Comparison of ENCODE assay signal across 14 cellular contexts in the genomic region with DNA sequence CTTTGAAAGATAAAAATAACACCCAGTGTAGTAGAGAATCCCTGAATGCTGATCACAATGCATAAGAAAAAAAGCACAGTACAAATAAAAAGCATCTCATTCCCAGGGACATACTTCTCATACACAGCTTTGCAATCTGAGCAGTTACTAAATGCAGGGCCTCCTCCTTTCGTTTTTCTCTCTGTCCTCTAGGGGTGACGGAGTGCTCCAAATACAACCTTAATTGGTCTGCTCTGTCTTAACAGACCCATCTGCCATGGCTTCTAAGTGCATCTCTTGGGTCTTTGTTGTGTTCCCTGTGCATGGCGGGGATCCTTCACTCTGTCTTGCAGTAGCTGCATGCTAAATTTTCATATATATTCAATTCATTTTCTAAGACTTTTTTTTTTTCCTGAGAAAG.
DNase-seq lines count a peak whose midpoint lies in the region; ATAC-seq and TF ChIP-seq lines count a peak whose summit lies in the region.
"Had no signal": no experiment of that assay in that cellular context is flagged by ENCODE, and none has a peak within 500 bp of the region (broad histone marks: within the 10 kb centered on the region; RNA-seq: fewer than 3 reads in every experiment).

No MANE protein-coding gene starts in this region.

- no TSS peak for BruUV-seq in MCF 10A (replicated peaks; lab: Mats Ljungman, UMichigan)
- BruUV-seq in mammary epithelial cell (replicated peaks; lab: Mats Ljungman, UMichigan) = no TSS peak
- BruUV-seq in PC-3 (replicated peaks; lab: Mats Ljungman, UMichigan) = no TSS peak

- no peaks in the 10 kb centered on the region for H3K9me3 Mint-ChIP-seq in MCF 10A (ENCODE audit: unreplicated experiment)

- intact Hi-C loops in MCF 10A (cut with micrococcal nuclease) (no loop called here), mammary epithelial cell (cut with micrococcal nuclease) (no loop called here), PC-3 (cut with micrococcal nuclease) (no loop called here), ascending aorta (cut with DNase I) (no loop called here)

- H3K9me2 ChIP-seq in PC-3 (replicated peaks; ENCODE audit: low read length) (no peaks in the 10 kb centered on the region), Karpas-422 (replicated peaks; ENCODE audit: insufficient read depth, low read length) (no peaks in the 10 kb centered on the region)

- no peak overlapping the region for H3K4me2 ChIP-seq in mammary epithelial cell (ENCODE audit: insufficient read depth, low read depth, low read length)
- no peak overlapping the region for H3K4me2 ChIP-seq in PC-3 (ENCODE audit: low read length)
- H3K4me2 ChIP-seq in Karpas-422 (ENCODE audit: low read depth, low read length, poor library complexity, severe bottlenecking) = no peak overlapping the region
- H3K4me2 ChIP-seq: PC-9 had no signal

- CTCF ChIA-PET in MCF 10A (lab: Yijun Ruan, JAX) (interaction anchor here (0.7 to 0.8 kb wide), 2 partner anchors 26 to 1019 kb away, joined by 4 to 6 read pairs; no protein-coding TSS in a partner anchor), mammary epithelial cell (lab: Charles Lee; ENCODE audit: low non-redundant PET) (no interaction called here), PC-3 (lab: Charles Lee) (interaction anchor here (0.7 kb wide), 1 partner anchor 307 kb away, joined by 10 read pairs; no protein-coding TSS in a partner anchor)

- 77% methylated on average over 3 of the region's 3 CpGs for WGBS in mammary epithelial cell (ENCODE audit: low coverage, missing lambda C conversion rate)

- no peaks in the 10 kb centered on the region for H3K27me3 Mint-ChIP-seq in MCF 10A (ENCODE audit: insufficient read depth, unreplicated experiment)
- H3K27me3 Mint-ChIP-seq: activated B cell treated with CpG ODN at 0.5 μM for 24 hours; activated T-helper 17 cell treated with anti-CD3 and anti-CD28 coated beads, Interleukin-2, amount 50 U/mL, for 72 hours; B cell had no signal

- H3K4me1 ChIP-seq in mammary epithelial cell (ENCODE audit: insufficient read depth, low read length) (no peaks in the 10 kb centered on the region), PC-3 (ENCODE audit: insufficient read depth, low read length) (no peaks in the 10 kb centered on the region), Karpas-422 (ENCODE audit: low read length) (no peaks in the 10 kb centered on the region), ascending aorta (no peaks in the 10 kb centered on the region)

- H3K79me2 ChIP-seq in mammary epithelial cell (ENCODE audit: insufficient read depth, low read length) (no peaks in the 10 kb centered on the region), PC-3 (ENCODE audit: low read length) (no peaks in the 10 kb centered on the region), Karpas-422 (ENCODE audit: low read length) (no peaks in the 10 kb centered on the region)

- H3K9ac ChIP-seq in mammary epithelial cell (ENCODE audit: insufficient read depth, low read length) (no peak overlapping the region), PC-3 (ENCODE audit: low read length) (no peak overlapping the region), Karpas-422 (ENCODE audit: low read length) (no peak overlapping the region)

- peak; percentile 20 for DNase-seq in MCF 10A (ENCODE audit: unreplicated experiment)
- no peak for DNase-seq in mammary epithelial cell
- peak; percentile 20 for DNase-seq in PC-3
- peak; percentile 16 for DNase-seq in fibroblast of peridontal ligament (ENCODE audit: extremely low read depth)
- DNase-seq in superior temporal gyrus (ENCODE audit: extremely low spot score) = peak; percentile 19
- DNase-seq in Karpas-422 = no peak
- DNase-seq in ascending aorta (ENCODE audit: low spot score in 2 of 2) = no peak
- DNase-seq: activated B cell treated with CpG ODN at 0.5 μM for 24 hours, PC-9, sigmoid colon had no signal

- POLR2A ChIA-PET in MCF 10A (lab: Yijun Ruan, JAX) = no interaction called here
- POLR2A ChIA-PET in PC-3 (lab: Charles Lee; ENCODE audit: unreplicated experiment) = no interaction called here

- H4K20me1 ChIP-seq in mammary epithelial cell (ENCODE audit: insufficient read depth, low read length) (no peaks in the 10 kb centered on the region), PC-3 (ENCODE audit: low read length) (no peaks in the 10 kb centered on the region), Karpas-422 (ENCODE audit: insufficient read depth, low read depth, low read length) (no peaks in the 10 kb centered on the region)

- no peaks in the 10 kb centered on the region for H3K4me1 Mint-ChIP-seq in MCF 10A (ENCODE audit: insufficient read depth, unreplicated experiment)
- H3K4me1 Mint-ChIP-seq: activated B cell treated with CpG ODN at 0.5 μM for 24 hours; activated T-helper 17 cell treated with anti-CD3 and anti-CD28 coated beads, Interleukin-2, amount 50 U/mL, for 72 hours; B cell had no signal

- dilution Hi-C loops in mammary epithelial cell (cut with HindIII; ENCODE audit: low sequenced_read_pairs) = no loop called here

- H3K27ac ChIP-seq in mammary epithelial cell (ENCODE audit: insufficient read depth, low read depth, low read length) = no peak overlapping the region
- H3K27ac ChIP-seq in PC-3 (ENCODE audit: low read length) = no peak overlapping the region
- H3K27ac ChIP-seq in Karpas-422 (ENCODE audit: low read length) = no peak overlapping the region
- no peak overlapping the region for H3K27ac ChIP-seq in ascending aorta
- H3K27ac ChIP-seq: gastroesophageal sphincter, PC-9, sigmoid colon had no signal

- ATAC-seq in PC-3 (peak; percentile 64), HG03196 (IDR thresholded peaks at IDR 0.05; ENCODE audit: unreplicated experiment) (no peak)
- ATAC-seq: activated T-helper 17 cell treated with anti-CD3 and anti-CD28 coated beads, Interleukin-2, amount 50 U/mL, for 72 hours; gastroesophageal sphincter had no signal

- H3K9me3 ChIP-seq in mammary epithelial cell (replicated peaks; ENCODE audit: insufficient read depth, low read length) (no peaks in the 10 kb centered on the region), PC-3 (ENCODE audit: low read length) (no peaks in the 10 kb centered on the region), Karpas-422 (ENCODE audit: low read length) (peaks cover 20% of the 10 kb centered on the region), ascending aorta (no peaks in the 10 kb centered on the region)
- H3K9me3 ChIP-seq: gastroesophageal sphincter, sigmoid colon had no signal

- no peak overlapping the region for H3K4me3 Mint-ChIP-seq in MCF 10A (ENCODE audit: unreplicated experiment)
- H3K4me3 Mint-ChIP-seq: activated B cell treated with CpG ODN at 0.5 μM for 24 hours; activated T-helper 17 cell treated with anti-CD3 and anti-CD28 coated beads, Interleukin-2, amount 50 U/mL, for 72 hours; B cell had no signal

- H3K36me3 Mint-ChIP-seq in MCF 10A (ENCODE audit: insufficient read depth, unreplicated experiment) = no peaks in the 10 kb centered on the region

- H3K4me3 ChIP-seq in mammary epithelial cell (replicated peaks in 1 of 3; ENCODE audit: insufficient read depth in 1 of 3, low read depth in 2 of 3, low read length in 3 of 3) = no peak overlapping the region
- no peak overlapping the region for H3K4me3 ChIP-seq in PC-3 (ENCODE audit: low read length)
- H3K4me3 ChIP-seq in Karpas-422 (ENCODE audit: low read length) = no peak overlapping the region
- H3K4me3 ChIP-seq in ascending aorta = no peak overlapping the region
- H3K4me3 ChIP-seq: gastroesophageal sphincter, PC-9, sigmoid colon had no signal

- in situ Hi-C loops in mammary epithelial cell (cut with MboI; ENCODE audit: low sequenced_read_pairs in 2 of 2) = no loop called here

- no peak for TF ChIP-seq CTCF in MCF 10A (IDR thresholded peaks at IDR 0.05; ENCODE audit: unreplicated experiment)
- TF ChIP-seq CTCF in mammary epithelial cell (conservative IDR thresholded peaks at IDR 0.05 in 1 of 2, IDR thresholded peaks at IDR 0.05 in 1 of 2; ENCODE audit: extremely low read depth in 1 of 2, insufficient read depth in 1 of 2, low read depth in 1 of 2, low read length in 2 of 2) = no peak
- TF ChIP-seq CTCF in PC-3 (conservative IDR thresholded peaks at IDR 0.05; ENCODE audit: low read depth, low read length) = peak; percentile 48
- TF ChIP-seq CTCF in ascending aorta (IDR thresholded peaks at IDR 0.05) = no peak

- H3K27me3 ChIP-seq in mammary epithelial cell (ENCODE audit: insufficient read depth, low read length) (no peaks in the 10 kb centered on the region), PC-3 (ENCODE audit: low read length) (no peaks in the 10 kb centered on the region), Karpas-422 (ENCODE audit: low read length) (no peaks in the 10 kb centered on the region), ascending aorta (no peaks in the 10 kb centered on the region)
- H3K27me3 ChIP-seq: gastroesophageal sphincter, sigmoid colon had no signal

- H3K36me3 ChIP-seq in mammary epithelial cell (ENCODE audit: insufficient read depth, low read length) = no peaks in the 10 kb centered on the region
- H3K36me3 ChIP-seq in PC-3 (ENCODE audit: low read depth, low read length) = no peaks in the 10 kb centered on the region
- H3K36me3 ChIP-seq in Karpas-422 (ENCODE audit: insufficient read depth, low read length) = no peaks in the 10 kb centered on the region
- H3K36me3 ChIP-seq in ascending aorta = no peaks in the 10 kb centered on the region
- H3K36me3 ChIP-seq: gastroesophageal sphincter, sigmoid colon had no signal

- H3K27ac Mint-ChIP-seq in MCF 10A (ENCODE audit: low read depth, unreplicated experiment) = no peak overlapping the region
- H3K27ac Mint-ChIP-seq: activated B cell treated with CpG ODN at 0.5 μM for 24 hours; activated T-helper 17 cell treated with anti-CD3 and anti-CD28 coated beads, Interleukin-2, amount 50 U/mL, for 72 hours; B cell had no signal

- H2AFZ ChIP-seq in mammary epithelial cell (ENCODE audit: low read depth, low read length) = no peak overlapping the region
- no peak overlapping the region for H2AFZ ChIP-seq in PC-3 (ENCODE audit: low read length)
- no peak overlapping the region for H2AFZ ChIP-seq in Karpas-422 (ENCODE audit: low read length)
- H2AFZ ChIP-seq: PC-9 had no signal

- H3F3A ChIP-seq in PC-3 (ENCODE audit: low read length, unreplicated experiment) = no peaks in the 10 kb centered on the region

Comparison
In these comparisons a context has a peak if more than half of its experiments do, and no peak if none do; other contexts are left out.
1. DNase-seq: peak in MCF 10A (single experiment), PC-3 (single experiment), fibroblast of peridontal ligament (single experiment) and superior temporal gyrus (single experiment); none in mammary epithelial cell (single experiment), Karpas-422 (single experiment) and ascending aorta (0 of 2).